1 cellular context compared by ENCODE assay signal in the genomic region with DNA sequence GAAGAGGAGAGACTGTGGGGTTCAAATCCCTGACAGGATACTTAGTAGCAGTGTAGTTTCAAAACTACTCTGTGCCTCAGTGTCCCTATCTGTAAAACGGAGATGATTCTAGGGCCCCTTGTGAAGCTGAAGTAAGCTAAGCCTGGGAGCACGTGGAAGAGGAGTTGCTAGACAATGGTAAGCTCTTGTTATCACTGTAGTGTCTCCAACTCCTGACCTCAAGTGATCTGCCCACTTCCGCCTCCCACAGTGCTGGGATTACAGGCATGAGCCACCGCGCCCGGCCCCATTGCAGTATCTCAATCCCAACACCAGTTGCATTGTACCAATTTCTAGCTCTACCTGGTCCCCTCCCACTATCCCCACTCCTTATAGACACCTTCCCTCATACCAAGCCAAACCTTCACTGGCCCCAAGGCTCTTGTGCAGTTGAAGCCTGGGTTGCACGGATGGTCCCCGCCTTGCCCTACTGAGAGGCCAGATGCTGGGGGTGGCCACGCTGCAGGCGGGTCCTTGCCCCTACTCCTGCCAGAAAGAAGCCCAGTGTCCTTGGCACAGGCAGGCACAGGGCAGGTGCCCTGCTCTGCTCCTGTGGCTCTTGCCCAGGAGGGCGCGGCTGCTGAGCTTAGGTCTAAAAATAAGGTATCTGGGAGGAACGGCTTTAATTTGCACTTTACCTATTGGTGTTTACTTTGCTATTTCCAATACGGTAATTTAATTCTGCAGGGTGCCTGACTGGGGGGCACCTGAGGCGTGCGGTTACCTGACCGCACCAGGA.
TF ChIP-seq lines count a peak whose summit lies in the region.

No MANE protein-coding gene starts in this region.

TF ChIP-seq in K562, 482 proteins besides CTCF, POLR2A, EP300 and RAD21 (continued from another document and continues in another):
- TF ChIP-seq, protein P1, sequence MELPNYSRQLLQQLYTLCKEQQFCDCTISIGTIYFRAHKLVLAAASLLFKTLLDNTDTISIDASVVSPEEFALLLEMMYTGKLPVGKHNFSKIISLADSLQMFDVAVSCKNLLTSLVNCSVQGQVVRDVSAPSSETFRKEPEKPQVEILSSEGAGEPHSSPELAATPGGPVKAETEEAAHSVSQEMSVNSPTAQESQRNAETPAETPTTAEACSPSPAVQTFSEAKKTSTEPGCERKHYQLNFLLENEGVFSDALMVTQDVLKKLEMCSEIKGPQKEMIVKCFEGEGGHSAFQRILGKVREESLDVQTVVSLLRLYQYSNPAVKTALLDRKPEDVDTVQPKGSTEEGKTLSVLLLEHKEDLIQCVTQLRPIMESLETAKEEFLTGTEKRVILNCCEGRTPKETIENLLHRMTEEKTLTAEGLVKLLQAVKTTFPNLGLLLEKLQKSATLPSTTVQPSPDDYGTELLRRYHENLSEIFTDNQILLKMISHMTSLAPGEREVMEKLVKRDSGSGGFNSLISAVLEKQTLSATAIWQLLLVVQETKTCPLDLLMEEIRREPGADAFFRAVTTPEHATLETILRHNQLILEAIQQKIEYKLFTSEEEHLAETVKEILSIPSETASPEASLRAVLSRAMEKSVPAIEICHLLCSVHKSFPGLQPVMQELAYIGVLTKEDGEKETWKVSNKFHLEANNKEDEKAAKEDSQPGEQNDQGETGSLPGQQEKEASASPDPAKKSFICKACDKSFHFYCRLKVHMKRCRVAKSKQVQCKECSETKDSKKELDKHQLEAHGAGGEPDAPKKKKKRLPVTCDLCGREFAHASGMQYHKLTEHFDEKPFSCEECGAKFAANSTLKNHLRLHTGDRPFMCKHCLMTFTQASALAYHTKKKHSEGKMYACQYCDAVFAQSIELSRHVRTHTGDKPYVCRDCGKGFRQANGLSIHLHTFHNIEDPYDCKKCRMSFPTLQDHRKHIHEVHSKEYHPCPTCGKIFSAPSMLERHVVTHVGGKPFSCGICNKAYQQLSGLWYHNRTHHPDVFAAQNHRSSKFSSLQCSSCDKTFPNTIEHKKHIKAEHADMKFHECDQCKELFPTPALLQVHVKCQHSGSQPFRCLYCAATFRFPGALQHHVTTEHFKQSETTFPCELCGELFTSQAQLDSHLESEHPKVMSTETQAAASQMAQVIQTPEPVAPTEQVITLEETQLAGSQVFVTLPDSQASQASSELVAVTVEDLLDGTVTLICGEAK (IDR thresholded peaks at IDR 0.05) = 0 out of 2 replicates have a peak, but pooled peaks have one; percentile 47
- TF ChIP-seq, protein P1 (CRISPR knock-in tag; IDR thresholded peaks at IDR 0.05) = no peak
- no peak for TF ChIP-seq NUFIP1 (IDR thresholded peaks at IDR 0.05; ENCODE audit: partially characterized antibody)
- peak in 1 of 2 experiments; percentile 80; a peak in 2 of 4 replicates for TF ChIP-seq TBL1XR1 (IDR thresholded peaks at IDR 0.05; ENCODE audit: low read length in 2 of 2)
- no peak for TF ChIP-seq HNRNPH1 (optimal IDR thresholded peaks at IDR 0.05; ENCODE audit: low read depth, low read length)
- TF ChIP-seq HNRNPLL (IDR thresholded peaks at IDR 0.05; ENCODE audit: low read depth, low read length, poor library complexity, severe bottlenecking) = no peak
- no peak for TF ChIP-seq ZNF253 (CRISPR knock-in tag; conservative IDR thresholded peaks at IDR 0.05)
- TF ChIP-seq KLF6 (CRISPR knock-in tag; IDR thresholded peaks at IDR 0.05; ENCODE audit: borderline replicate concordance) = 0 out of 2 replicates have a peak, but pooled peaks have one; percentile 7
- TF ChIP-seq HDAC8 (tag; IDR thresholded peaks at IDR 0.05) = peak; percentile 78; the same call in 1 of the 2 replicates
- TF ChIP-seq ZNF707 (CRISPR knock-in tag; conservative IDR thresholded peaks at IDR 0.05) = no peak
- TF ChIP-seq ZNF263 (CRISPR knock-in tag; IDR thresholded peaks at IDR 0.05; ENCODE audit: borderline replicate concordance) = no peak
- no peak for TF ChIP-seq ZNF140 (CRISPR knock-in tag; IDR thresholded peaks at IDR 0.05)
- TF ChIP-seq DACH1 (IDR thresholded peaks at IDR 0.05; ENCODE audit: partially characterized antibody) = no peak
- TF ChIP-seq, protein P2, sequence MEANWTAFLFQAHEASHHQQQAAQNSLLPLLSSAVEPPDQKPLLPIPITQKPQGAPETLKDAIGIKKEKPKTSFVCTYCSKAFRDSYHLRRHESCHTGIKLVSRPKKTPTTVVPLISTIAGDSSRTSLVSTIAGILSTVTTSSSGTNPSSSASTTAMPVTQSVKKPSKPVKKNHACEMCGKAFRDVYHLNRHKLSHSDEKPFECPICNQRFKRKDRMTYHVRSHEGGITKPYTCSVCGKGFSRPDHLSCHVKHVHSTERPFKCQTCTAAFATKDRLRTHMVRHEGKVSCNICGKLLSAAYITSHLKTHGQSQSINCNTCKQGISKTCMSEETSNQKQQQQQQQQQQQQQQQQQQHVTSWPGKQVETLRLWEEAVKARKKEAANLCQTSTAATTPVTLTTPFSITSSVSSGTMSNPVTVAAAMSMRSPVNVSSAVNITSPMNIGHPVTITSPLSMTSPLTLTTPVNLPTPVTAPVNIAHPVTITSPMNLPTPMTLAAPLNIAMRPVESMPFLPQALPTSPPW (CRISPR knock-in tag; IDR thresholded peaks at IDR 0.05) = peak; percentile 42; the same call in 1 of the 2 replicates
- TF ChIP-seq, protein P3, sequence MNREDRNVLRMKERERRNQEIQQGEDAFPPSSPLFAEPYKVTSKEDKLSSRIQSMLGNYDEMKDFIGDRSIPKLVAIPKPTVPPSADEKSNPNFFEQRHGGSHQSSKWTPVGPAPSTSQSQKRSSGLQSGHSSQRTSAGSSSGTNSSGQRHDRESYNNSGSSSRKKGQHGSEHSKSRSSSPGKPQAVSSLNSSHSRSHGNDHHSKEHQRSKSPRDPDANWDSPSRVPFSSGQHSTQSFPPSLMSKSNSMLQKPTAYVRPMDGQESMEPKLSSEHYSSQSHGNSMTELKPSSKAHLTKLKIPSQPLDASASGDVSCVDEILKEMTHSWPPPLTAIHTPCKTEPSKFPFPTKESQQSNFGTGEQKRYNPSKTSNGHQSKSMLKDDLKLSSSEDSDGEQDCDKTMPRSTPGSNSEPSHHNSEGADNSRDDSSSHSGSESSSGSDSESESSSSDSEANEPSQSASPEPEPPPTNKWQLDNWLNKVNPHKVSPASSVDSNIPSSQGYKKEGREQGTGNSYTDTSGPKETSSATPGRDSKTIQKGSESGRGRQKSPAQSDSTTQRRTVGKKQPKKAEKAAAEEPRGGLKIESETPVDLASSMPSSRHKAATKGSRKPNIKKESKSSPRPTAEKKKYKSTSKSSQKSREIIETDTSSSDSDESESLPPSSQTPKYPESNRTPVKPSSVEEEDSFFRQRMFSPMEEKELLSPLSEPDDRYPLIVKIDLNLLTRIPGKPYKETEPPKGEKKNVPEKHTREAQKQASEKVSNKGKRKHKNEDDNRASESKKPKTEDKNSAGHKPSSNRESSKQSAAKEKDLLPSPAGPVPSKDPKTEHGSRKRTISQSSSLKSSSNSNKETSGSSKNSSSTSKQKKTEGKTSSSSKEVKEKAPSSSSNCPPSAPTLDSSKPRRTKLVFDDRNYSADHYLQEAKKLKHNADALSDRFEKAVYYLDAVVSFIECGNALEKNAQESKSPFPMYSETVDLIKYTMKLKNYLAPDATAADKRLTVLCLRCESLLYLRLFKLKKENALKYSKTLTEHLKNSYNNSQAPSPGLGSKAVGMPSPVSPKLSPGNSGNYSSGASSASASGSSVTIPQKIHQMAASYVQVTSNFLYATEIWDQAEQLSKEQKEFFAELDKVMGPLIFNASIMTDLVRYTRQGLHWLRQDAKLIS (CRISPR knock-in tag; IDR thresholded peaks at IDR 0.05) = 0 out of 2 replicates have a peak, but pooled peaks have one; percentile 28
- TF ChIP-seq, protein P4, sequence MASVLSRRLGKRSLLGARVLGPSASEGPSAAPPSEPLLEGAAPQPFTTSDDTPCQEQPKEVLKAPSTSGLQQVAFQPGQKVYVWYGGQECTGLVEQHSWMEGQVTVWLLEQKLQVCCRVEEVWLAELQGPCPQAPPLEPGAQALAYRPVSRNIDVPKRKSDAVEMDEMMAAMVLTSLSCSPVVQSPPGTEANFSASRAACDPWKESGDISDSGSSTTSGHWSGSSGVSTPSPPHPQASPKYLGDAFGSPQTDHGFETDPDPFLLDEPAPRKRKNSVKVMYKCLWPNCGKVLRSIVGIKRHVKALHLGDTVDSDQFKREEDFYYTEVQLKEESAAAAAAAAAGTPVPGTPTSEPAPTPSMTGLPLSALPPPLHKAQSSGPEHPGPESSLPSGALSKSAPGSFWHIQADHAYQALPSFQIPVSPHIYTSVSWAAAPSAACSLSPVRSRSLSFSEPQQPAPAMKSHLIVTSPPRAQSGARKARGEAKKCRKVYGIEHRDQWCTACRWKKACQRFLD (CRISPR knock-in tag; IDR thresholded peaks at IDR 0.05) = no peak
- no peak for TF ChIP-seq ZNF316 (IDR thresholded peaks at IDR 0.05)
- TF ChIP-seq GABPB2 (CRISPR knock-in tag; conservative IDR thresholded peaks at IDR 0.05) = no peak
- TF ChIP-seq, protein P5, sequence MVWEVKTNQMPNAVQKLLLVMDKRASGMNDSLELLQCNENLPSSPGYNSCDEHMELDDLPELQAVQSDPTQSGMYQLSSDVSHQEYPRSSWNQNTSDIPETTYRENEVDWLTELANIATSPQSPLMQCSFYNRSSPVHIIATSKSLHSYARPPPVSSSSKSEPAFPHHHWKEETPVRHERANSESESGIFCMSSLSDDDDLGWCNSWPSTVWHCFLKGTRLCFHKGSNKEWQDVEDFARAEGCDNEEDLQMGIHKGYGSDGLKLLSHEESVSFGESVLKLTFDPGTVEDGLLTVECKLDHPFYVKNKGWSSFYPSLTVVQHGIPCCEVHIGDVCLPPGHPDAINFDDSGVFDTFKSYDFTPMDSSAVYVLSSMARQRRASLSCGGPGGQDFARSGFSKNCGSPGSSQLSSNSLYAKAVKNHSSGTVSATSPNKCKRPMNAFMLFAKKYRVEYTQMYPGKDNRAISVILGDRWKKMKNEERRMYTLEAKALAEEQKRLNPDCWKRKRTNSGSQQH (CRISPR knock-in tag; IDR thresholded peaks at IDR 0.05) = peak; percentile 42; the same call in 1 of the 2 replicates
- TF ChIP-seq, protein P6, sequence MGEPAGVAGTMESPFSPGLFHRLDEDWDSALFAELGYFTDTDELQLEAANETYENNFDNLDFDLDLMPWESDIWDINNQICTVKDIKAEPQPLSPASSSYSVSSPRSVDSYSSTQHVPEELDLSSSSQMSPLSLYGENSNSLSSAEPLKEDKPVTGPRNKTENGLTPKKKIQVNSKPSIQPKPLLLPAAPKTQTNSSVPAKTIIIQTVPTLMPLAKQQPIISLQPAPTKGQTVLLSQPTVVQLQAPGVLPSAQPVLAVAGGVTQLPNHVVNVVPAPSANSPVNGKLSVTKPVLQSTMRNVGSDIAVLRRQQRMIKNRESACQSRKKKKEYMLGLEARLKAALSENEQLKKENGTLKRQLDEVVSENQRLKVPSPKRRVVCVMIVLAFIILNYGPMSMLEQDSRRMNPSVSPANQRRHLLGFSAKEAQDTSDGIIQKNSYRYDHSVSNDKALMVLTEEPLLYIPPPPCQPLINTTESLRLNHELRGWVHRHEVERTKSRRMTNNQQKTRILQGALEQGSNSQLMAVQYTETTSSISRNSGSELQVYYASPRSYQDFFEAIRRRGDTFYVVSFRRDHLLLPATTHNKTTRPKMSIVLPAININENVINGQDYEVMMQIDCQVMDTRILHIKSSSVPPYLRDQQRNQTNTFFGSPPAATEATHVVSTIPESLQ (CRISPR knock-in tag; IDR thresholded peaks at IDR 0.05) = no peak
- TF ChIP-seq EGR1 (conservative IDR thresholded peaks at IDR 0.05) = no peak
- no peak for TF ChIP-seq JUN (IDR thresholded peaks at IDR 0.05; ENCODE audit: borderline replicate concordance, low read depth, low read length)
- peak; percentile 59; the same call in 1 of the 2 replicates for TF ChIP-seq JUN (CRISPR knock-in tag; IDR thresholded peaks at IDR 0.05; ENCODE audit: borderline replicate concordance)
- TF ChIP-seq ZNF766 (CRISPR knock-in tag; conservative IDR thresholded peaks at IDR 0.05) = peak; percentile 62
- no peak for TF ChIP-seq SRSF9 (IDR thresholded peaks at IDR 0.05; ENCODE audit: borderline replicate concordance, low read depth, low read length)
- 0 out of 2 replicates have a peak, but pooled peaks have one; percentile 56 for TF ChIP-seq MTA1 (IDR thresholded peaks at IDR 0.05; ENCODE audit: borderline replicate concordance)
- no peak for TF ChIP-seq EWSR1 (IDR thresholded peaks at IDR 0.05; ENCODE audit: borderline replicate concordance, low read depth, partially characterized antibody)
- 0 out of 2 replicates have a peak, but pooled peaks have one; percentile 9 for TF ChIP-seq ZKSCAN1 (IDR thresholded peaks at IDR 0.05; ENCODE audit: low read depth, low read length)
- no peak for TF ChIP-seq ATF1 (CRISPR knock-in tag; IDR thresholded peaks at IDR 0.05)
- TF ChIP-seq ATF1 (tag; IDR thresholded peaks at IDR 0.05) = 0 out of 2 replicates have a peak, but pooled peaks have one; percentile 27
- TF ChIP-seq KLF1 (tag; IDR thresholded peaks at IDR 0.05) = no peak
